In genomic region chr2:25673170-25674002, GRCh38 we compare ENCODE assay signal across 1 cellular context.
TF ChIP-seq lines count a peak whose summit lies in the region.

DTNB (minus strand) TSS chr2:25673577; CDS start chr2:25652660, 20,917 bp downstream.

TF ChIP-seq in HEK293, 187 proteins besides CTCF, POLR2A, EP300 and RAD21 (continued from another document):
- peak; percentile 64; the same call in 1 of the 2 replicates for TF ChIP-seq ZNF777 (tag by site-specific recombination; IDR thresholded peaks at IDR 0.05; ENCODE audit: borderline replicate concordance)
- TF ChIP-seq EGR2 (tag by site-specific recombination; IDR thresholded peaks at IDR 0.05; ENCODE audit: low read depth) = 0 out of 2 replicates have a peak, but pooled peaks have one; percentile 6
- TF ChIP-seq ZNF561 (tag by site-specific recombination; IDR thresholded peaks at IDR 0.05; ENCODE audit: borderline replicate concordance) = peak; percentile 41; the same call in 1 of the 2 replicates
- TF ChIP-seq ZNF660 (tag by site-specific recombination; IDR thresholded peaks at IDR 0.05) = 0 out of 2 replicates have a peak, but pooled peaks have one; percentile 23
- TF ChIP-seq, protein P1, sequence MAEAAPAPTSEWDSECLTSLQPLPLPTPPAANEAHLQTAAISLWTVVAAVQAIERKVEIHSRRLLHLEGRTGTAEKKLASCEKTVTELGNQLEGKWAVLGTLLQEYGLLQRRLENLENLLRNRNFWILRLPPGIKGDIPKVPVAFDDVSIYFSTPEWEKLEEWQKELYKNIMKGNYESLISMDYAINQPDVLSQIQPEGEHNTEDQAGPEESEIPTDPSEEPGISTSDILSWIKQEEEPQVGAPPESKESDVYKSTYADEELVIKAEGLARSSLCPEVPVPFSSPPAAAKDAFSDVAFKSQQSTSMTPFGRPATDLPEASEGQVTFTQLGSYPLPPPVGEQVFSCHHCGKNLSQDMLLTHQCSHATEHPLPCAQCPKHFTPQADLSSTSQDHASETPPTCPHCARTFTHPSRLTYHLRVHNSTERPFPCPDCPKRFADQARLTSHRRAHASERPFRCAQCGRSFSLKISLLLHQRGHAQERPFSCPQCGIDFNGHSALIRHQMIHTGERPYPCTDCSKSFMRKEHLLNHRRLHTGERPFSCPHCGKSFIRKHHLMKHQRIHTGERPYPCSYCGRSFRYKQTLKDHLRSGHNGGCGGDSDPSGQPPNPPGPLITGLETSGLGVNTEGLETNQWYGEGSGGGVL (tag by site-specific recombination; IDR thresholded peaks at IDR 0.05) = 0 out of 2 replicates have a peak, but pooled peaks have one; percentile 8
- peak; percentile 67; the same call in 1 of the 2 replicates for TF ChIP-seq ZNF76 (tag by site-specific recombination; IDR thresholded peaks at IDR 0.05; ENCODE audit: borderline replicate concordance, low read depth)
- TF ChIP-seq, protein P2, sequence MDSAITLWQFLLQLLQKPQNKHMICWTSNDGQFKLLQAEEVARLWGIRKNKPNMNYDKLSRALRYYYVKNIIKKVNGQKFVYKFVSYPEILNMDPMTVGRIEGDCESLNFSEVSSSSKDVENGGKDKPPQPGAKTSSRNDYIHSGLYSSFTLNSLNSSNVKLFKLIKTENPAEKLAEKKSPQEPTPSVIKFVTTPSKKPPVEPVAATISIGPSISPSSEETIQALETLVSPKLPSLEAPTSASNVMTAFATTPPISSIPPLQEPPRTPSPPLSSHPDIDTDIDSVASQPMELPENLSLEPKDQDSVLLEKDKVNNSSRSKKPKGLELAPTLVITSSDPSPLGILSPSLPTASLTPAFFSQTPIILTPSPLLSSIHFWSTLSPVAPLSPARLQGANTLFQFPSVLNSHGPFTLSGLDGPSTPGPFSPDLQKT (IDR thresholded peaks at IDR 0.05; ENCODE audit: borderline replicate concordance, low read depth, low read length) = no peak
- TF ChIP-seq ZNF645 (tag by site-specific recombination; IDR thresholded peaks at IDR 0.05) = no peak
- TF ChIP-seq ZNF707 (tag by site-specific recombination; IDR thresholded peaks at IDR 0.05) = no peak
- peak; percentile 34; the same call in 1 of the 2 replicates for TF ChIP-seq ZSCAN30 (tag by site-specific recombination; IDR thresholded peaks at IDR 0.05)
- no peak for TF ChIP-seq ZNF23 (tag by site-specific recombination; IDR thresholded peaks at IDR 0.05; ENCODE audit: borderline replicate concordance)
- TF ChIP-seq, protein P3, sequence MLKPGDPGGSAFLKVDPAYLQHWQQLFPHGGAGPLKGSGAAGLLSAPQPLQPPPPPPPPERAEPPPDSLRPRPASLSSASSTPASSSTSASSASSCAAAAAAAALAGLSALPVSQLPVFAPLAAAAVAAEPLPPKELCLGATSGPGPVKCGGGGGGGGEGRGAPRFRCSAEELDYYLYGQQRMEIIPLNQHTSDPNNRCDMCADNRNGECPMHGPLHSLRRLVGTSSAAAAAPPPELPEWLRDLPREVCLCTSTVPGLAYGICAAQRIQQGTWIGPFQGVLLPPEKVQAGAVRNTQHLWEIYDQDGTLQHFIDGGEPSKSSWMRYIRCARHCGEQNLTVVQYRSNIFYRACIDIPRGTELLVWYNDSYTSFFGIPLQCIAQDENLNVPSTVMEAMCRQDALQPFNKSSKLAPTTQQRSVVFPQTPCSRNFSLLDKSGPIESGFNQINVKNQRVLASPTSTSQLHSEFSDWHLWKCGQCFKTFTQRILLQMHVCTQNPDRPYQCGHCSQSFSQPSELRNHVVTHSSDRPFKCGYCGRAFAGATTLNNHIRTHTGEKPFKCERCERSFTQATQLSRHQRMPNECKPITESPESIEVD (tag by site-specific recombination; IDR thresholded peaks at IDR 0.05) = no peak
- peak; percentile 82; the same call in 1 of the 2 replicates for TF ChIP-seq ZNF2 (tag by site-specific recombination; IDR thresholded peaks at IDR 0.05)
- TF ChIP-seq ZNF366 (tag by site-specific recombination; conservative IDR thresholded peaks at IDR 0.05) = 0 out of 2 replicates have a peak, but pooled peaks have one; percentile 27
- TF ChIP-seq SP3 (tag by site-specific recombination; IDR thresholded peaks at IDR 0.05) = peak; percentile 33; the same call in 1 of the 2 replicates
- peak; percentile 58; the same call in 1 of the 2 replicates for TF ChIP-seq ZBTB8A (tag by site-specific recombination; IDR thresholded peaks at IDR 0.05)
